In genomic region chr5:167311340-167311739, GRCh38 we compare ENCODE assay signal across 34 cellular contexts.
"Had no signal": no experiment of that assay in that cellular context is flagged by ENCODE, and none has a peak within 500 bp of the region (broad histone marks: within the 10 kb centered on the region; RNA-seq: fewer than 3 reads in every experiment).

No MANE protein-coding gene starts in this region.

- H3K4me1 ChIP-seq: adrenal gland, ascending aorta, body of pancreas, breast epithelium had no signal

- FAIRE-seq: astrocyte, bronchial epithelial cell had no signal

- H3K9me3 ChIP-seq: adrenal gland, ascending aorta, body of pancreas, breast epithelium had no signal

- H3K27me3 ChIP-seq: adrenal gland, ascending aorta, body of pancreas, brain microvascular endothelial cell, cardiac muscle cell had no signal

- H3K36me3 ChIP-seq: adrenal gland, ascending aorta, brain microvascular endothelial cell, breast epithelium, cardiac muscle cell had no signal

- H3K4me3 ChIP-seq: adrenal gland, ascending aorta, body of pancreas, breast epithelium, cardiac muscle cell had no signal

- ATAC-seq: activated naive CD4-positive, alpha-beta T cell treated with anti-CD3 and anti-CD28 coated beads, Interleukin-2, amount 50 U/mL, for 72 hours; activated naive CD8-positive, alpha-beta T cell treated with anti-CD3 and anti-CD28 coated beads, Interleukin-2, amount 50 U/mL, for 24 hours; activated T-cell treated with anti-CD3 and anti-CD28 coated beads, Interleukin-2, amount 50 U/mL, for 4 hours; activated T-cell treated with anti-CD3 and anti-CD28 coated beads, Interleukin-2, amount 50 U/mL, for 72 hours; activated T-helper 17 cell treated with anti-CD3 and anti-CD28 coated beads, Interleukin-2, amount 50 U/mL, for 72 hours; body of pancreas had no signal

- H3K27ac ChIP-seq: adrenal gland, ascending aorta, body of pancreas, brain microvascular endothelial cell, breast epithelium, cardiac muscle cell had no signal

- DNase-seq: activated effector memory CD4-positive, alpha-beta T cell treated with anti-CD3 and anti-CD28 coated beads, Interleukin-2, amount 50 U/mL, for 16 hours; activated effector memory CD4-positive, alpha-beta T cell treated with Interleukin-2 at 50 U/mL for 16 hours; activated gamma-delta T cell; activated gamma-delta T cell treated with Interleukin-2 at 50 U/mL for 16 hours; activated naive CD4-positive, alpha-beta T cell; activated naive CD4-positive, alpha-beta T cell treated with anti-CD3 and anti-CD28 coated beads for 36 hours; activated naive CD4-positive, alpha-beta T cell treated with anti-CD3 and anti-CD28 coated beads, Interleukin-2, amount 10 ng/mL, durations not matched to agents 7 days and 5 days; activated naive CD4-positive, alpha-beta T cell treated with anti-CD3 and anti-CD28 coated beads, Interleukin-2, amount 50 U/mL, for 16 hours; activated naive CD4-positive, alpha-beta T cell treated with Interleukin-2 at 50 U/mL for 16 hours; activated naive CD8-positive, alpha-beta T cell treated with anti-CD3 and anti-CD28 coated beads for 36 hours; activated naive CD8-positive, alpha-beta T cell treated with anti-CD3 and anti-CD28 coated beads, Interleukin-2, amount 10 ng/mL, durations not matched to agents 7 days and 5 days; activated naive CD8-positive, alpha-beta T cell treated with anti-CD3 and anti-CD28 coated beads, Interleukin-2, amount 50 U/mL, for 24 hours; activated T-cell treated with anti-CD3 and anti-CD28 coated beads, Interleukin-2, amount 50 U/mL, for 1 hour; activated T-cell treated with anti-CD3 and anti-CD28 coated beads, Interleukin-2, amount 50 U/mL, for 24 hours; activated T-cell treated with anti-CD3 and anti-CD28 coated beads, Interleukin-2, amount 50 U/mL, for 4 hours; activated T-cell treated with anti-CD3 and anti-CD28 coated beads, Interleukin-2, amount 50 U/mL, for 48 hours; activated T-cell treated with anti-CD3 and anti-CD28 coated beads, Interleukin-2, amount 50 U/mL, for 72 hours; adrenal gland; amniotic stem cell; amygdala; anterior cingulate cortex; aorta; body of pancreas; brain microvascular endothelial cell; caudate nucleus; central memory CD4-positive, alpha-beta T cell; cerebellar nuclear complex had no signal
